Comparison of ENCODE assay signal across 34 cellular contexts in genomic region chr1:157115429-157115838, GRCh38. TPM values are rescaled to one million over a fixed set of nuclear protein-coding genes. Genes with fewer than 3 reads are reported as not detected.
A peak's percentile ranks its signal among the peaks of the same experiment; 100 is the strongest.
DNase-seq lines count a peak whose midpoint lies in the region; TF ChIP-seq lines count a peak whose summit lies in the region.
"Had no signal": no experiment of that assay in that cellular context is flagged by ENCODE, and none has a peak within 500 bp of the region (broad histone marks: within the 10 kb centered on the region; RNA-seq: fewer than 3 reads in every experiment).

No MANE protein-coding gene starts in this region.

- in situ Hi-C loops in GM13977 (cut with MboI; ENCODE audit: low pct_unique_long_range_greater_than_20kb, low sequenced_read_pairs, unreplicated experiment), result no loop called here

- TF ChIP-seq CTCF in GM13977 (IDR thresholded peaks at IDR 0.05; ENCODE audit: extremely low read depth, insufficient read depth, missing control alignments) (no peak), progenitor cell of endocrine pancreas (IDR thresholded peaks at IDR 0.05; ENCODE audit: unreplicated experiment) (no peak)

- H3K4me3 ChIP-seq in HUES64 (ENCODE audit: low read length), result no peak overlapping the region
- H3K4me3 ChIP-seq: BLaER1, gastrocnemius medialis, hepatocyte, thyroid gland, vagina had no signal

- H3K27me3 Mint-ChIP-seq in progenitor cell of endocrine pancreas, result peaks cover 24% of the 10 kb centered on the region

- H3K9me3 Mint-ChIP-seq in progenitor cell of endocrine pancreas (ENCODE audit: low read depth), result no peaks in the 10 kb centered on the region
- H3K9me3 Mint-ChIP-seq: activated CD4-positive, alpha-beta T cell treated with anti-CD3 and anti-CD28 coated beads, Interleukin-2, amount 10 ng/mL, durations not matched to agents 7 days and 5 days; activated naive CD4-positive, alpha-beta T cell treated with anti-CD3 and anti-CD28 coated beads, Interleukin-2, amount 50 U/mL, for 24 hours; HFFc6; IgD-negative memory B cell; immature natural killer cell; neural crest cell; T-cell had no signal

- no peaks in the 10 kb centered on the region for H3K9me3 ChIP-seq in HUES64 (ENCODE audit: insufficient read depth, low read depth, low read length)
- H3K9me3 ChIP-seq: BLaER1, gastrocnemius medialis, thyroid gland, vagina had no signal

- H3K27ac ChIP-seq in HUES64 (ENCODE audit: low read depth, low read length), result peak overlapping the region; percentile 5; the same call in 1 of the 2 replicates
- H3K27ac ChIP-seq: BLaER1, brain microvascular endothelial cell, gastrocnemius medialis, hepatocyte, thyroid gland, vagina had no signal

- no peaks in the 10 kb centered on the region for H3K27me3 ChIP-seq in HUES64 (ENCODE audit: insufficient read depth, low read length)
- H3K27me3 ChIP-seq: BLaER1, brain microvascular endothelial cell, thyroid gland, vagina had no signal

- no peak overlapping the region for H3K9ac ChIP-seq in HUES64 (ENCODE audit: low read depth, low read length)
- H3K9ac ChIP-seq: BLaER1 had no signal

- H3K36me3 Mint-ChIP-seq in progenitor cell of endocrine pancreas (ENCODE audit: insufficient read depth), result no peaks in the 10 kb centered on the region
- H3K36me3 Mint-ChIP-seq: activated naive CD4-positive, alpha-beta T cell treated with anti-CD3 and anti-CD28 coated beads, Interleukin-2, amount 50 U/mL, for 24 hours; T-cell had no signal

- H3K4me3 Mint-ChIP-seq in progenitor cell of endocrine pancreas (ENCODE audit: low read depth), result no peak overlapping the region
- H3K4me3 Mint-ChIP-seq: activated CD4-positive, alpha-beta T cell treated with anti-CD3 and anti-CD28 coated beads, Interleukin-2, amount 10 ng/mL, durations not matched to agents 7 days and 5 days; activated naive CD4-positive, alpha-beta T cell treated with anti-CD3 and anti-CD28 coated beads, Interleukin-2, amount 50 U/mL, for 24 hours; HFFc6; immature natural killer cell; neural crest cell; T-cell had no signal

- peak overlapping the region; percentile 68 for H3K27ac Mint-ChIP-seq in progenitor cell of endocrine pancreas
- H3K27ac Mint-ChIP-seq: activated CD4-positive, alpha-beta T cell treated with anti-CD3 and anti-CD28 coated beads, Interleukin-2, amount 10 ng/mL, durations not matched to agents 7 days and 5 days; activated naive CD4-positive, alpha-beta T cell treated with anti-CD3 and anti-CD28 coated beads, Interleukin-2, amount 50 U/mL, for 24 hours; HFFc6; immature natural killer cell; T-cell had no signal

- no peaks in the 10 kb centered on the region for H3K36me3 ChIP-seq in HUES64 (ENCODE audit: insufficient read depth, low read length)
- H3K36me3 ChIP-seq: BLaER1, brain microvascular endothelial cell, gastrocnemius medialis, thyroid gland, vagina had no signal

- H3K4me1 Mint-ChIP-seq in progenitor cell of endocrine pancreas (ENCODE audit: low read depth), result peaks cover 55% of the 10 kb centered on the region
- H3K4me1 Mint-ChIP-seq: immature natural killer cell had no signal

- peak; percentile 7 for DNase-seq in GM13977 (ENCODE audit: low spot score)
- peak; percentile 37 for DNase-seq in iPS-NIHi11 (ENCODE audit: low spot score)
- DNase-seq in progenitor cell of endocrine pancreas (ENCODE audit: low spot score, unreplicated experiment), result no peak
- DNase-seq in NCI-H748 treated with DMSO at 0.1 percent for 48 hours (lab: John Stamatoyannopoulos, UW), result no peak
- no peak for DNase-seq in EL
- DNase-seq in NAMALWA (ENCODE audit: low spot score), result no peak
- DNase-seq: activated CD4-positive, alpha-beta T cell treated with anti-CD3 and anti-CD28 coated beads, Interleukin-2, amount 10 ng/mL, durations not matched to agents 7 days and 5 days; amygdala; brain microvascular endothelial cell; DMS153; gastrocnemius medialis; HFFc6; immature natural killer cell; NCI-H1048; NCI-H1694; NCI-H446 treated with DMSO at 0.1 percent for 48 hours; right cardiac atrium; RPMI8226; stimulated activated CD4-positive, alpha-beta T cell treated with anti-CD3 and anti-CD28 coated beads, Interleukin-4, amount 100 ng/mL, for 1 hour; T-cell; thyroid gland had no signal

- 36% methylated on average over 3 of the region's 3 CpGs for WGBS in HUES64

- H3K4me1 ChIP-seq in HUES64 (ENCODE audit: insufficient read depth, low read length), result peaks cover 57% of the 10 kb centered on the region
- H3K4me1 ChIP-seq: gastrocnemius medialis, thyroid gland, vagina had no signal

RNA-seq across cellular contexts. Expression of gene ETV3L, which starts 15.8 kb away (rescaled TPM):
- 0.35 TPM for polyA plus RNA-seq in HUES64 (2013, experiment 1 of 2)
- 0.32 TPM for polyA plus RNA-seq in HUES64 (2013, experiment 2 of 2)
- total RNA-seq in progenitor cell of endocrine pancreas, result 0.67 and 0.72 TPM in 2 replicates
- total RNA-seq: activated CD4-positive, alpha-beta T cell treated with anti-CD3 and anti-CD28 coated beads, Interleukin-2, amount 10 ng/mL, durations not matched to agents 7 days and 5 days; chondrocyte; endothelial cell of umbilical vein; fibroblast of lung; gastrocnemius medialis; hepatocyte; HFFc6; left colon; OCI-LY7; right cardiac atrium; SK-MEL-5; T-cell; thyroid gland; vagina had no signal
- polyA plus RNA-seq: endothelial cell of umbilical vein, fibroblast of lung, hepatocyte, IgD-negative memory B cell, immature natural killer cell, right cardiac atrium had no signal

RNA-seq across cellular contexts. Expression of gene ETV3, which starts 22.8 kb away (rescaled TPM):
- 11.6 TPM for polyA plus RNA-seq in HUES64 (2013, experiment 1 of 2)
- 13.5 TPM for polyA plus RNA-seq in HUES64 (2013, experiment 2 of 2)
- 31.8 and 32.5 TPM in 2 replicates for total RNA-seq in progenitor cell of endocrine pancreas

Comparison
In these comparisons a context has a peak if more than half of its experiments do, and no peak if none do; other contexts are left out.
1. DNase-seq: peak in GM13977 (single experiment) and iPS-NIHi11 (single experiment); none in progenitor cell of endocrine pancreas (single experiment), NCI-H748 treated with DMSO at 0.1 percent for 48 hours (single experiment), EL (single experiment) and NAMALWA (single experiment).